Comparison of ENCODE assay signal across 8 cellular contexts in genomic region chr2:43127208-43127940, GRCh38.
A peak's percentile ranks its signal among the peaks of the same experiment; 100 is the strongest.
DNase-seq lines count a peak whose midpoint lies in the region; ATAC-seq and TF ChIP-seq lines count a peak whose summit lies in the region.

No MANE protein-coding gene starts in this region.

- no peak overlapping the region for H3K4ac ChIP-seq in mesendoderm (ENCODE audit: low read depth, low read length)

- H3K9ac ChIP-seq in mesendoderm (ENCODE audit: low read length) = no peak overlapping the region

- no CpG with 5 or more reads among the region's 24 CpGs for WGBS in mesendoderm (ENCODE audit: extremely low coverage, insufficient coverage, low lambda C conversion rate)

- no peak overlapping the region for H3K23ac ChIP-seq in mesendoderm (ENCODE audit: low read length)

- H3K4me3 ChIP-seq in choroid plexus epithelial cell (ENCODE audit: low read depth, low read length) = no peak overlapping the region
- no peak overlapping the region for H3K4me3 ChIP-seq in mesendoderm (ENCODE audit: low read length)

- H3K79me1 ChIP-seq in mesendoderm (ENCODE audit: low read length) = no peaks in the 10 kb centered on the region

- no peak overlapping the region for H3K56ac ChIP-seq in mesendoderm (ENCODE audit: low read length)

- H3K4me2 ChIP-seq in mesendoderm (ENCODE audit: low read length) = no peak overlapping the region

- ATAC-seq in GM18519 (IDR thresholded peaks at IDR 0.05; ENCODE audit: low FRiP score, unreplicated experiment) = no peak
- no peak for ATAC-seq in GM18868 (IDR thresholded peaks at IDR 0.05; ENCODE audit: unreplicated experiment)

- H3K4me1 ChIP-seq in mesendoderm (ENCODE audit: control insufficient read depth, low read depth, low read length) = no peaks in the 10 kb centered on the region

- peak overlapping the region; percentile 97 for H3K27ac ChIP-seq in KOPT-K1 (ENCODE audit: low read depth, low read length, poor library complexity, severe bottlenecking)
- no peak overlapping the region for H3K27ac ChIP-seq in mesendoderm (ENCODE audit: low read depth, low read length)

- peak; percentile 67 for TF ChIP-seq CTCF in choroid plexus epithelial cell (conservative IDR thresholded peaks at IDR 0.05; ENCODE audit: low read depth, low read length)

- no peak overlapping the region for H2AK5ac ChIP-seq in mesendoderm (ENCODE audit: low read length)

- DNase-seq in D341Med (ENCODE audit: low spot score) (peak; percentile 67), choroid plexus epithelial cell (ENCODE audit: low read depth) (peak; percentile 55), mesendoderm (peak; percentile 90)
- peak; percentile 81 for DNase-seq in activated CD4-positive, alpha-beta T cell treated with anti-CD3 and anti-CD28 coated beads for 1 hour
- DNase-seq in stimulated activated CD8-positive, alpha-beta memory T cell treated with anti-CD3 and anti-CD28 coated beads, Interleukin-7, amount 100 ng/mL, for 1 hour (ENCODE audit: low read depth in 2 of 2) = peak; percentile 76 to 91

- no peaks in the 10 kb centered on the region for H3K9me3 ChIP-seq in KOPT-K1 (ENCODE audit: insufficient read depth, low read length, poor library complexity, severe bottlenecking)

- H3K18ac ChIP-seq in mesendoderm (ENCODE audit: low read length) = no peak overlapping the region

- H3K36me3 ChIP-seq in KOPT-K1 (ENCODE audit: insufficient read depth, low read length) = no peaks in the 10 kb centered on the region
- no peaks in the 10 kb centered on the region for H3K36me3 ChIP-seq in mesendoderm (ENCODE audit: control insufficient read depth, insufficient read depth, low read length)

- H2BK15ac ChIP-seq in mesendoderm (replicated peaks; ENCODE audit: low read depth) = no peak overlapping the region

- H3K27me3 ChIP-seq in mesendoderm (ENCODE audit: insufficient read depth, low read length, poor library complexity) = no peaks in the 10 kb centered on the region

- no peak overlapping the region for H2BK120ac ChIP-seq in mesendoderm (ENCODE audit: low read depth, low read length)

- no peaks in the 10 kb centered on the region for H3K79me2 ChIP-seq in mesendoderm (ENCODE audit: control insufficient read depth, insufficient read depth, low read length)

- H4K8ac ChIP-seq in mesendoderm (ENCODE audit: low read depth, low read length) = no peak overlapping the region

- H2BK5ac ChIP-seq in mesendoderm (ENCODE audit: low read length) = no peak overlapping the region

- H4K5ac ChIP-seq in mesendoderm (ENCODE audit: low read length) = no peak overlapping the region
